ENCODE assay signal across 11 cellular contexts in genomic region chr19:5345895-5346386, GRCh38. TPM values are rescaled to one million over a fixed set of nuclear protein-coding genes. Genes with fewer than 3 reads are reported as not detected.
DNase-seq lines count a peak whose midpoint lies in the region; ATAC-seq and TF ChIP-seq lines count a peak whose summit lies in the region.
"Had no signal": no experiment of that assay in that cellular context is flagged by ENCODE, and none has a peak within 500 bp of the region (broad histone marks: within the 10 kb centered on the region; RNA-seq: fewer than 3 reads in every experiment).

No MANE protein-coding gene starts in this region.

- no peak overlapping the region for H3K27ac Mint-ChIP-seq in activated CD4-positive, alpha-beta T cell treated with anti-CD3 and anti-CD28 coated beads for 36 hours
- H3K27ac Mint-ChIP-seq: nephron had no signal

- intact Hi-C loops in activated CD4-positive, alpha-beta T cell treated with anti-CD3 and anti-CD28 coated beads for 36 hours (cut with DNase I, micrococcal nuclease), result no loop called here

- H3K27ac ChIP-seq in RWPE1 (no peak overlapping the region), epithelial cell of prostate (no peak overlapping the region)
- H3K27ac ChIP-seq: upper lobe of right lung had no signal

- no peak overlapping the region for H3K4me3 Mint-ChIP-seq in activated CD4-positive, alpha-beta T cell treated with anti-CD3 and anti-CD28 coated beads for 36 hours
- H3K4me3 Mint-ChIP-seq: nephron had no signal

- CTCF ChIA-PET in activated CD4-positive, alpha-beta T cell treated with anti-CD3 and anti-CD28 coated beads for 36 hours (lab: Charles Lee), result no interaction called here
- CTCF ChIA-PET in RWPE1 (lab: Yijun Ruan, JAX), result interaction anchor here (1.0 kb wide), 1 partner anchor 297 kb away, joined by 5 read pairs; no protein-coding TSS in a partner anchor

- TF ChIP-seq CTCF in RWPE1 (conservative IDR thresholded peaks at IDR 0.05; ENCODE audit: low read depth), result no peak

- peaks cover 34% of the 10 kb centered on the region for H3K27me3 Mint-ChIP-seq in activated CD4-positive, alpha-beta T cell treated with anti-CD3 and anti-CD28 coated beads for 36 hours

- H3K4me1 Mint-ChIP-seq in activated CD4-positive, alpha-beta T cell treated with anti-CD3 and anti-CD28 coated beads for 36 hours, result peaks cover 2% of the 10 kb centered on the region
- H3K4me1 Mint-ChIP-seq: nephron had no signal

- POLR2A ChIA-PET in activated CD4-positive, alpha-beta T cell treated with anti-CD3 and anti-CD28 coated beads for 36 hours (lab: Charles Lee), result no interaction called here
- POLR2A ChIA-PET in RWPE1 (lab: Yijun Ruan, JAX; ENCODE audit: low non-redundant PET), result no interaction called here

- peak; percentile 51 for DNase-seq in activated CD4-positive, alpha-beta T cell treated with anti-CD3 and anti-CD28 coated beads for 36 hours
- no peak for DNase-seq in activated CD4-positive, alpha-beta T cell treated with anti-CD3 and anti-CD28 coated beads for 4 hours
- peak; percentile 36 for DNase-seq in RWPE1 (ENCODE audit: low spot score)
- peak; percentile 40 for DNase-seq in epithelial cell of prostate (ENCODE audit: low read depth, low spot score)
- peak; percentile 21 for DNase-seq in smooth muscle cell of the brain vasculature (ENCODE audit: low read depth, low spot score)
- DNase-seq in NCI-H82 treated with DMSO at 0.1 percent for 48 hours (lab: John Stamatoyannopoulos, UW; ENCODE audit: unreplicated experiment), result no peak
- DNase-seq in amniotic stem cell (lab: John Stamatoyannopoulos, UW), result no peak
- DNase-seq: NCI-H526 treated with DMSO at 0.1 percent for 48 hours, upper lobe of right lung had no signal

- H3K9me3 Mint-ChIP-seq in activated CD4-positive, alpha-beta T cell treated with anti-CD3 and anti-CD28 coated beads for 36 hours (ENCODE audit: low read depth), result peaks cover 5% of the 10 kb centered on the region

- peak; percentile 87 for ATAC-seq in activated CD4-positive, alpha-beta T cell treated with anti-CD3 and anti-CD28 coated beads for 36 hours
- ATAC-seq in HG02763 (IDR thresholded peaks at IDR 0.05; ENCODE audit: unreplicated experiment), result no peak
- ATAC-seq: upper lobe of right lung had no signal

- H3K36me3 Mint-ChIP-seq in activated CD4-positive, alpha-beta T cell treated with anti-CD3 and anti-CD28 coated beads for 36 hours (ENCODE audit: low read depth), result peaks cover 2% of the 10 kb centered on the region

RNA-seq across cellular contexts. Expression of gene PTPRS, which starts 5.3 kb away (rescaled TPM):
- total RNA-seq in activated CD4-positive, alpha-beta T cell treated with anti-CD3 and anti-CD28 coated beads for 36 hours, result 1 to 10 TPM; 1.8 TPM

Comparison
In these comparisons a context has a peak if more than half of its experiments do, and no peak if none do; other contexts are left out.
1. DNase-seq: peak in activated CD4-positive, alpha-beta T cell treated with anti-CD3 and anti-CD28 coated beads for 36 hours (single experiment), RWPE1 (single experiment), epithelial cell of prostate (single experiment) and smooth muscle cell of the brain vasculature (single experiment); none in activated CD4-positive, alpha-beta T cell treated with anti-CD3 and anti-CD28 coated beads for 4 hours (0 of 2), NCI-H82 treated with DMSO at 0.1 percent for 48 hours (single experiment) and amniotic stem cell (single experiment).